11 cellular contexts compared by ENCODE assay signal in the genomic region with DNA sequence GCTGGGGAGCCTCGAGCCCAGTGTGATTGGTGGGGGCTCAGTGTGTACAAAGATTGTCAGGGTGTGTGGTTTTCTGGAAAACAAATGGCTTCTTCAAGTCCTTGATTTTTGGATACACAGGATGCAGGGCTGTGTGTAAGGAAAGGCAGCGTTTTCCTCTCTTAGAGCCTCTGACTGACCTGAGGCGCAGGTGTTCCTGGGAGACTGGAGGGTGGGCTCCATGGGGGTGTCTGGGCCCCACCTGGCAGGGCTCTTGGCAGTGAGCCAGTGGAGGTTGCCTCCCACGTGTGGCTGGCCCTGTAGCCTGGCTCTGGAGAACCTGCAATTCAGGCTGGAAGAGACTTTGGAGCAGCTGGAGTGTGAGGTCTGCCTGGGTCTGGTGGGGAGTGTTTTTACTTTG. TPM values are rescaled to one million over a fixed set of nuclear protein-coding genes. Genes with fewer than 3 reads are reported as not detected.
A peak's percentile ranks its signal among the peaks of the same experiment; 100 is the strongest.
DNase-seq lines count a peak whose midpoint lies in the region; TF ChIP-seq lines count a peak whose summit lies in the region.
"Had no signal": no experiment of that assay in that cellular context is flagged by ENCODE, and none has a peak within 500 bp of the region (broad histone marks: within the 10 kb centered on the region; RNA-seq: fewer than 3 reads in every experiment).

No MANE protein-coding gene starts in this region.

- no peak for TF ChIP-seq EP300 in esophagus muscularis mucosa (IDR thresholded peaks at IDR 0.05)

- POLR2A ChIA-PET in activated CD4-positive, alpha-beta T cell treated with anti-CD3 and anti-CD28 coated beads, Interleukin-2, amount 10 ng/mL, durations not matched to agents 7 days and 5 days (lab: Charles Lee), result no interaction called here

- H3K9me3 Mint-ChIP-seq in activated CD4-positive, alpha-beta T cell treated with anti-CD3 and anti-CD28 coated beads, Interleukin-2, amount 10 ng/mL, durations not matched to agents 7 days and 5 days, result no peaks in the 10 kb centered on the region

- H3K27ac ChIP-seq in esophagus muscularis mucosa (replicated peaks in 1 of 4) (peak overlapping the region; percentile 38 to 82 (median 64)), stomach smooth muscle (ENCODE audit: low read length) (no peak overlapping the region)

- H3K36me3 Mint-ChIP-seq in activated CD4-positive, alpha-beta T cell treated with anti-CD3 and anti-CD28 coated beads, Interleukin-2, amount 10 ng/mL, durations not matched to agents 7 days and 5 days (ENCODE audit: low read depth), result peaks cover 5% of the 10 kb centered on the region

- CTCF ChIA-PET in activated CD4-positive, alpha-beta T cell treated with anti-CD3 and anti-CD28 coated beads, Interleukin-2, amount 10 ng/mL, durations not matched to agents 7 days and 5 days (lab: Charles Lee), result no interaction called here

- no peak for TF ChIP-seq CTCF in esophagus muscularis mucosa (IDR thresholded peaks at IDR 0.05)
- TF ChIP-seq CTCF in foreskin fibroblast (IDR thresholded peaks at IDR 0.05; ENCODE audit: low read depth, low read length), result no peak

- no peaks in the 10 kb centered on the region for H3K36me3 ChIP-seq in esophagus muscularis mucosa
- no peaks in the 10 kb centered on the region for H3K36me3 ChIP-seq in stomach smooth muscle (ENCODE audit: control insufficient read depth in 2 of 2, insufficient read depth in 2 of 2, low read length in 2 of 2)
- H3K36me3 ChIP-seq: left lung had no signal

- peak overlapping the region; percentile 55 for H3K27ac Mint-ChIP-seq in activated CD4-positive, alpha-beta T cell treated with anti-CD3 and anti-CD28 coated beads, Interleukin-2, amount 10 ng/mL, durations not matched to agents 7 days and 5 days

- H3K4me1 Mint-ChIP-seq in activated CD4-positive, alpha-beta T cell treated with anti-CD3 and anti-CD28 coated beads, Interleukin-2, amount 10 ng/mL, durations not matched to agents 7 days and 5 days, result peaks cover 47% of the 10 kb centered on the region

- peak overlapping the region; percentile 13 to 27 for H3K9ac ChIP-seq in stomach smooth muscle (ENCODE audit: low read length in 2 of 2)

- H3K4me3 ChIP-seq in esophagus muscularis mucosa, result no peak overlapping the region
- no peak overlapping the region for H3K4me3 ChIP-seq in stomach smooth muscle (ENCODE audit: low read length in 2 of 2)
- no peak overlapping the region for H3K4me3 ChIP-seq in foreskin fibroblast (ENCODE audit: low read depth in 1 of 2, low read length in 2 of 2)
- H3K4me3 ChIP-seq: left lung had no signal

- intact Hi-C loops in esophagus muscularis mucosa (cut with DNase I), result no loop called here

- H3K27me3 Mint-ChIP-seq in activated CD4-positive, alpha-beta T cell treated with anti-CD3 and anti-CD28 coated beads, Interleukin-2, amount 10 ng/mL, durations not matched to agents 7 days and 5 days, result no peaks in the 10 kb centered on the region

- WGBS in esophagus muscularis mucosa, result 40% methylated on average over 4 of the region's 4 CpGs

- TF ChIP-seq POLR2A in esophagus muscularis mucosa (IDR thresholded peaks at IDR 0.05; ENCODE audit: low read depth), result no peak

- peaks cover 72 to 89% (median 88%) of the 10 kb centered on the region in 4 donors for H3K4me1 ChIP-seq in esophagus muscularis mucosa
- peaks cover 34% of the 10 kb centered on the region for H3K4me1 ChIP-seq in stomach smooth muscle (ENCODE audit: control insufficient read depth, insufficient read depth, low read length)

- H3K27me3 ChIP-seq in esophagus muscularis mucosa (no peaks in the 10 kb centered on the region), stomach smooth muscle (ENCODE audit: control insufficient read depth in 1 of 2, insufficient read depth in 2 of 2, low read length in 2 of 2) (no peaks in the 10 kb centered on the region)
- H3K27me3 ChIP-seq: left lung had no signal

- no peak overlapping the region for H3K4me3 Mint-ChIP-seq in activated CD4-positive, alpha-beta T cell treated with anti-CD3 and anti-CD28 coated beads, Interleukin-2, amount 10 ng/mL, durations not matched to agents 7 days and 5 days

- H3K9me3 ChIP-seq in esophagus muscularis mucosa (no peaks in the 10 kb centered on the region), stomach smooth muscle (ENCODE audit: control insufficient read depth in 2 of 2, low read length in 2 of 2) (no peaks in the 10 kb centered on the region)
- H3K9me3 ChIP-seq: left lung had no signal

- DNase-seq in activated CD4-positive, alpha-beta T cell treated with anti-CD3 and anti-CD28 coated beads, Interleukin-2, amount 10 ng/mL, durations not matched to agents 7 days and 5 days, result no peak
- no peak for DNase-seq in activated CD4-positive, alpha-beta T cell treated with anti-CD3 and anti-CD28 coated beads, Interleukin-2, amount 50 U/mL, for 4 hours
- DNase-seq in NCI-H69 (lab: John Stamatoyannopoulos, UW) (peak; percentile 89), esophagus muscularis mucosa (ENCODE audit: extremely low spot score) (no peak), foreskin fibroblast (no peak), SK-N-DZ (ENCODE audit: low spot score) (no peak), activated gamma-delta T cell treated with Interleukin-2 at 50 U/mL for 16 hours (no peak)
- DNase-seq: central memory CD4-positive, alpha-beta T cell; NCI-H1092 treated with DMSO at 0.1 percent for 48 hours had no signal

RNA-seq across cellular contexts. Expression of gene FOXK2, which starts 5.0 kb away (rescaled TPM):
- total RNA-seq in activated CD4-positive, alpha-beta T cell treated with anti-CD3 and anti-CD28 coated beads, Interleukin-2, amount 10 ng/mL, durations not matched to agents 7 days and 5 days, result 10 to 100 TPM; 59.6 to 63.2 TPM
- 10 to 100 TPM; 27.0 to 51.6 (median 45.3) TPM for total RNA-seq in esophagus muscularis mucosa
- polyA plus RNA-seq in SK-N-DZ (2014; cell fraction: cytosol; rRNA removed), result 44.6 and 50.7 TPM in 2 replicates
- 43.3 and 51.3 TPM in 2 replicates for polyA plus RNA-seq in SK-N-DZ (2014; cell fraction: nucleus; rRNA removed)
